ENCODE assay signal across 12 cellular contexts in genomic region chr6:11364971-11365397, GRCh38.
DNase-seq lines count a peak whose midpoint lies in the region; ATAC-seq and TF ChIP-seq lines count a peak whose summit lies in the region.
"Had no signal": no experiment of that assay in that cellular context is flagged by ENCODE, and none has a peak within 500 bp of the region (broad histone marks: within the 10 kb centered on the region; RNA-seq: fewer than 3 reads in every experiment).

No MANE protein-coding gene starts in this region.

- H3K9me3 ChIP-seq in ascending aorta (no peaks in the 10 kb centered on the region), left ventricle myocardium inferior (replicated peaks) (no peaks in the 10 kb centered on the region), SK-N-SH (no peaks in the 10 kb centered on the region)

- peak; percentile 43 for DNase-seq in EH (ENCODE audit: low read depth)
- peak in 1 of 2 donors; percentile 78 for DNase-seq in ascending aorta (ENCODE audit: low spot score in 2 of 2)
- DNase-seq in left ventricle myocardium inferior = no peak
- peak; percentile 96 for DNase-seq in renal cortical epithelial cell (ENCODE audit: low read depth)
- no peak for DNase-seq in NCI-H510A treated with DMSO at 0.1 percent for 48 hours (lab: John Stamatoyannopoulos, UW)
- DNase-seq in SK-N-SH = no peak
- DNase-seq: Calu3; effector CD8-positive, alpha-beta T cell; NCI-H524; substantia nigra had no signal

- H3K27me3 ChIP-seq in ascending aorta (no peaks in the 10 kb centered on the region), left ventricle myocardium inferior (ENCODE audit: low read depth) (no peaks in the 10 kb centered on the region), SK-N-SH (ENCODE audit: insufficient read depth) (no peaks in the 10 kb centered on the region)

- H3K9ac ChIP-seq in SK-N-SH = no peak overlapping the region

- no peak for ATAC-seq in GM18868 (IDR thresholded peaks at IDR 0.05; ENCODE audit: unreplicated experiment)
- ATAC-seq in HG03354 (IDR thresholded peaks at IDR 0.05; ENCODE audit: poor library complexity, severe bottlenecking, unreplicated experiment) = no peak

- intact Hi-C loops in ascending aorta (cut with DNase I) (loop anchor here (2.0 to 5.0 kb wide), 4 partner anchors 48 to 168 kb away; no protein-coding TSS in a partner anchor), left ventricle myocardium inferior (cut with micrococcal nuclease) (no loop called here)

- H3K4me3 ChIP-seq in ascending aorta = no peak overlapping the region
- H3K4me3 ChIP-seq in left ventricle myocardium inferior = no peak overlapping the region
- H3K4me3 ChIP-seq in SK-N-SH (ENCODE audit: low read depth in 2 of 2, low read length in 1 of 2) = no peak overlapping the region

- POLR2A ChIA-PET in SK-N-SH (lab: Yijun Ruan, JAX) = no interaction called here

- CTCF ChIA-PET in SK-N-SH (lab: Yijun Ruan, JAX) = interaction anchor here (0.9 to 1.4 kb wide), 2 partner anchors 8 to 130 kb away, joined by 3 read pairs; no protein-coding TSS in a partner anchor

- H3K4me2 ChIP-seq in SK-N-SH = no peak overlapping the region

- WGBS in SK-N-SH (ENCODE audit: low lambda C conversion rate) = 84% methylated on average over 5 of the region's 5 CpGs

- H3F3A ChIP-seq in SK-N-SH (replicated peaks; ENCODE audit: insufficient read depth) = no peaks in the 10 kb centered on the region

- no peak for TF ChIP-seq EP300 in SK-N-SH (IDR thresholded peaks at IDR 0.05; ENCODE audit: borderline replicate concordance in 1 of 2, low read depth in 1 of 2, low read length in 1 of 2)

- no peaks in the 10 kb centered on the region for H3K36me3 ChIP-seq in ascending aorta
- H3K36me3 ChIP-seq in left ventricle myocardium inferior = no peaks in the 10 kb centered on the region
- H3K36me3 ChIP-seq in SK-N-SH (replicated peaks in 1 of 2; ENCODE audit: control insufficient read depth in 1 of 2, insufficient read depth in 2 of 2, low read length in 1 of 2) = no peaks in the 10 kb centered on the region

- H3K4me1 ChIP-seq in ascending aorta (peaks cover 4 to 16% of the 10 kb centered on the region in 2 donors), left ventricle myocardium inferior (peaks cover 52% of the 10 kb centered on the region), SK-N-SH (ENCODE audit: control insufficient read depth in 1 of 2, insufficient read depth in 2 of 2, low read depth in 1 of 2, low read length in 1 of 2) (peaks cover 2 to 9% of the 10 kb centered on the region in 2 experiments; a peak in 3 of 4 replicates)

- no peaks in the 10 kb centered on the region for H3K9me2 ChIP-seq in SK-N-SH

- no peak for TF ChIP-seq RAD21 in SK-N-SH (IDR thresholded peaks at IDR 0.05; ENCODE audit: low read length)

- H3K79me2 ChIP-seq in SK-N-SH (ENCODE audit: insufficient read depth) = no peaks in the 10 kb centered on the region

- no peak overlapping the region for H2AFZ ChIP-seq in SK-N-SH (ENCODE audit: low read depth)

- H4K20me1 ChIP-seq in SK-N-SH (ENCODE audit: insufficient read depth) = no peaks in the 10 kb centered on the region

- TF ChIP-seq CTCF in ascending aorta (IDR thresholded peaks at IDR 0.05) (no peak), left ventricle myocardium inferior (IDR thresholded peaks at IDR 0.05; ENCODE audit: borderline replicate concordance) (no peak), SK-N-SH (IDR thresholded peaks at IDR 0.05) (no peak)

- peak overlapping the region; percentile 78 to 87 for H3K27ac ChIP-seq in ascending aorta
- peak overlapping the region; percentile 88 for H3K27ac ChIP-seq in left ventricle myocardium inferior (replicated peaks)
- H3K27ac ChIP-seq in SK-N-SH (ENCODE audit: low read depth in 2 of 2, low read length in 1 of 2) = no peak overlapping the region

TF ChIP-seq in SK-N-SH, 30 proteins besides CTCF, POLR2A, EP300 and RAD21:
- TF ChIP-seq CHD2 (IDR thresholded peaks at IDR 0.05; ENCODE audit: low read length, partially characterized antibody) (no peak), ZBTB33 (IDR thresholded peaks at IDR 0.05; ENCODE audit: borderline replicate concordance, low read depth) (no peak), REST (IDR thresholded peaks at IDR 0.05; ENCODE audit: low read depth, low read length) (no peak), MXI1 (IDR thresholded peaks at IDR 0.05; ENCODE audit: low read depth, low read length) (no peak), TCF12 (IDR thresholded peaks at IDR 0.05) (no peak), GATA2 (CRISPR knock-in tag; IDR thresholded peaks at IDR 0.05) (no peak), SIN3A (IDR thresholded peaks at IDR 0.05; ENCODE audit: borderline replicate concordance, low read depth, low read length) (no peak), SMC3 (IDR thresholded peaks at IDR 0.05; ENCODE audit: low read depth, low read length) (no peak), FOSL2 (IDR thresholded peaks at IDR 0.05; ENCODE audit: borderline replicate concordance, low read depth) (no peak), EZH2phosphoT487 (IDR thresholded peaks at IDR 0.05; ENCODE audit: borderline replicate concordance, low read depth) (no peak), RXRA (IDR thresholded peaks at IDR 0.05; ENCODE audit: borderline replicate concordance, low read depth) (no peak), NRF1 (IDR thresholded peaks at IDR 0.05; ENCODE audit: low read depth, low read length) (no peak), MEF2A (IDR thresholded peaks at IDR 0.05; ENCODE audit: borderline replicate concordance, low read depth) (no peak), TAF1 (IDR thresholded peaks at IDR 0.05; ENCODE audit: borderline replicate concordance, low read depth, low read length) (no peak)

Comparison
In these comparisons a context has a peak if more than half of its experiments do, and no peak if none do; other contexts are left out.
1. DNase-seq: peak in EH (single experiment) and renal cortical epithelial cell (single experiment); none in left ventricle myocardium inferior (single experiment), NCI-H510A treated with DMSO at 0.1 percent for 48 hours (single experiment) and SK-N-SH (single experiment).
2. H3K27ac ChIP-seq: peak in ascending aorta (2 of 2) and left ventricle myocardium inferior (single experiment); none in SK-N-SH (0 of 2).